In genomic region chr10:126663328-126663727, GRCh38 we compare ENCODE assay signal across 9 cellular contexts. TPM values are rescaled to one million over a fixed set of nuclear protein-coding genes. Genes with fewer than 3 reads are reported as not detected.
DNase-seq lines count a peak whose midpoint lies in the region; ATAC-seq and TF ChIP-seq lines count a peak whose summit lies in the region.
"Had no signal": no experiment of that assay in that cellular context is flagged by ENCODE, and none has a peak within 500 bp of the region (broad histone marks: within the 10 kb centered on the region; RNA-seq: fewer than 3 reads in every experiment).

No MANE protein-coding gene starts in this region.

- H4K20me1 ChIP-seq in BLaER1 treated with 17β-estradiol and CSF1 and Interleukin-3, amounts not matched to agents 10 nM and 100 nM, result no peaks in the 10 kb centered on the region

- peak overlapping the region in 1 of 10 experiments; percentile 7; a peak in 2 of 20 replicates for H3K4me3 ChIP-seq in BLaER1 treated with 17β-estradiol and CSF1 and Interleukin-3, amounts not matched to agents 10 nM and 100 nM
- H3K4me3 ChIP-seq in fibroblast of the aortic adventitia (ENCODE audit: low read depth, low read length) (no peak overlapping the region), testis (no peak overlapping the region)

- peak overlapping the region in 10 of 11 experiments; percentile 43 to 79 (median 59); a peak in 20 of 22 replicates for H3K27ac ChIP-seq in BLaER1 treated with 17β-estradiol and CSF1 and Interleukin-3, amounts not matched to agents 10 nM and 100 nM
- H3K27ac ChIP-seq in testis, result no peak overlapping the region
- H3K27ac ChIP-seq: epithelial cell of prostate had no signal

- H3K9ac ChIP-seq in BLaER1 treated with 17β-estradiol and CSF1 and Interleukin-3, amounts not matched to agents 10 nM and 100 nM, result peak overlapping the region; percentile 24 to 63 (median 38); a peak in 17 of 22 replicates

- ATAC-seq in GM18498 (IDR thresholded peaks at IDR 0.05; ENCODE audit: unreplicated experiment), result no peak

- no peaks in the 10 kb centered on the region for H3K36me3 ChIP-seq in BLaER1 treated with 17β-estradiol and CSF1 and Interleukin-3, amounts not matched to agents 10 nM and 100 nM
- no peaks in the 10 kb centered on the region for H3K36me3 ChIP-seq in testis (ENCODE audit: low read depth, missing control alignments)

- intact Hi-C loops in testis (cut with DNase I; ENCODE audit: low total_unique reads), result no loop called here

- peak overlapping the region; percentile 57 to 90 (median 76) for H3K4me2 ChIP-seq in BLaER1 treated with 17β-estradiol and CSF1 and Interleukin-3, amounts not matched to agents 10 nM and 100 nM

- TF ChIP-seq CTCF in fibroblast of the aortic adventitia (IDR thresholded peaks at IDR 0.05; ENCODE audit: insufficient read depth, low read length) (no peak), testis (IDR thresholded peaks at IDR 0.05) (no peak)

- peaks cover 22 to 33% (median 27%) of the 10 kb centered on the region in 10 experiments for H3K4me1 ChIP-seq in BLaER1 treated with 17β-estradiol and CSF1 and Interleukin-3, amounts not matched to agents 10 nM and 100 nM
- H3K4me1 ChIP-seq in testis, result no peaks in the 10 kb centered on the region

- DNase-seq in RPMI7951 (ENCODE audit: low read depth), result peak; percentile 98
- DNase-seq in fibroblast of the aortic adventitia (ENCODE audit: low read depth), result peak; percentile 71
- peak; percentile 65 for DNase-seq in occipital lobe (lab: John Stamatoyannopoulos, UW)
- DNase-seq in SHP77 (lab: John Stamatoyannopoulos, UW), result no peak
- no peak for DNase-seq in DMS 273 (lab: John Stamatoyannopoulos, UW; ENCODE audit: unreplicated experiment)
- no peak for DNase-seq in testis

- no peaks in the 10 kb centered on the region for H3K9me3 ChIP-seq in BLaER1 treated with 17β-estradiol and CSF1 and Interleukin-3, amounts not matched to agents 10 nM and 100 nM (replicated peaks in 1 of 11)
- H3K9me3 ChIP-seq in testis, result no peaks in the 10 kb centered on the region

- WGBS in testis, 2 donors, result 84 to 87% methylated on average over 9 of the region's 9 CpGs

- no peak for TF ChIP-seq POLR2A in testis (IDR thresholded peaks at IDR 0.05)

- H3K27me3 ChIP-seq in BLaER1 treated with 17β-estradiol and CSF1 and Interleukin-3, amounts not matched to agents 10 nM and 100 nM, result no peaks in the 10 kb centered on the region
- no peaks in the 10 kb centered on the region for H3K27me3 ChIP-seq in testis

RNA-seq across cellular contexts. Expression of gene C10orf90, which starts 7.2 kb away (rescaled TPM):
- 0.88 and 2.5 TPM in 2 replicates for total RNA-seq in RPMI7951 (2014; rRNA removed; shearing (Covaris generic))
- total RNA-seq in fibroblast of the aortic adventitia (ENCODE audit: low replicate concordance) (1.1 TPM in 1 of 2 replicates, not detected in the other), occipital lobe (0.16 TPM), testis (10 to 100 TPM in 1 of 2 donors, 1 to 10 TPM in 1; 4.3 to 10.3 TPM)
- 17.6 TPM for polyA plus RNA-seq in testis (ENCODE audit: insufficient read depth, low read depth, low replicate concordance)

Comparison
In these comparisons a context has a peak if more than half of its experiments do, and no peak if none do; other contexts are left out.
1. H3K27ac ChIP-seq: peak in BLaER1 treated with 17β-estradiol and CSF1 and Interleukin-3, amounts not matched to agents 10 nM and 100 nM (10 of 11); none in testis (0 of 2).
2. DNase-seq: peak in RPMI7951 (single experiment), fibroblast of the aortic adventitia (single experiment) and occipital lobe (single experiment); none in SHP77 (0 of 2), DMS 273 (single experiment) and testis (single experiment).